24 cellular contexts compared by ENCODE assay signal in the genomic region with DNA sequence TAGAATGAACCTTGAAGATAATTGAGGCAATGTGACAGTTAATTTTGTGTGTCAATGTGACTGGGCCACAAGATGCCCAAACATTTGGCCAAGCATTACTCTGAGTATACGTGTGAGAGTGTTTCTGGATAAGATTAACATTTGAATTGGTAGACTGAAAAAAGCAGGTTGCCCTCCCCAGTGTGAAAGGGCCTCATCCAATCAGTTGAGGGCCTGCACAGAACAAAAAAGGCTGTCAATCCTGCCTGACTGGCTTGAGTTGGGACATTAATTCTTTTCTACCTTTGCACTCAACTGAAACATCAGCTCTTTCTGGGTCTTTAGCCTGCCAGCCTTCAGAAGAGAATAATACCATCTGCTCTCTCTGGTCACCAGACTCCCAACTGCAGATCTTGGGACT. TPM values are rescaled to one million over a fixed set of nuclear protein-coding genes. Genes with fewer than 3 reads are reported as not detected.
"Had no signal": no experiment of that assay in that cellular context is flagged by ENCODE, and none has a peak within 500 bp of the region (broad histone marks: within the 10 kb centered on the region; RNA-seq: fewer than 3 reads in every experiment).

No MANE protein-coding gene starts in this region.

- H3K27me3 Mint-ChIP-seq: memory B cell; stimulated activated naive B cell treated with anti-CD40 and anti-IgM and Interleukin-4, amounts not matched to agents 10 μg/mL and 1 μg/mL and 100 μg/mL, for 72 hours; stimulated activated naive CD8-positive, alpha-beta T cell treated with anti-CD3 and anti-CD28 coated beads, Interleukin-15, amount 100 ng/mL, for 72 hours had no signal

- H3K27ac Mint-ChIP-seq: memory B cell; mesothelial cell of epicardium; natural killer cell; stimulated activated naive B cell treated with anti-CD40 and anti-IgM and Interleukin-4, amounts not matched to agents 10 μg/mL and 1 μg/mL and 100 μg/mL, for 72 hours; stimulated activated naive CD8-positive, alpha-beta T cell treated with anti-CD3 and anti-CD28 coated beads, Interleukin-15, amount 100 ng/mL, for 72 hours had no signal

- H3K9me3 ChIP-seq: ovary, testis had no signal

- H3K27me3 ChIP-seq: esophagus muscularis mucosa, gastroesophageal sphincter, ovary, right atrium auricular region, sigmoid colon, testis, tibial nerve had no signal

- H3K4me1 ChIP-seq: esophagus muscularis mucosa, gastroesophageal sphincter, lower lobe of right lung, right atrium auricular region, sigmoid colon, testis, tibial nerve had no signal

- H3K4me3 ChIP-seq: esophagus muscularis mucosa, gastroesophageal sphincter, left ventricle myocardium inferior, lower lobe of right lung, ovary, right atrium auricular region, sigmoid colon, skin epidermis, testis, tibial nerve had no signal

- H3K36me3 Mint-ChIP-seq: memory B cell; mesothelial cell of epicardium; natural killer cell; stimulated activated naive B cell treated with anti-CD40 and anti-IgM and Interleukin-4, amounts not matched to agents 10 μg/mL and 1 μg/mL and 100 μg/mL, for 72 hours had no signal

- DNase-seq: cortex of kidney; effector memory CD4-positive, alpha-beta T cell; foreskin fibroblast; kidney; left cardiac atrium; left ventricle myocardium inferior; lower lobe of right lung; natural killer cell; nucleus accumbens; ovary; sigmoid colon; stimulated activated CD4-positive, alpha-beta T cell treated with anti-CD3 and anti-CD28 coated beads, Interleukin-2, amount 100 ng/mL, for 24 hours; stimulated activated CD4-positive, alpha-beta T cell treated with anti-CD3 and anti-CD28 coated beads, Interleukin-4, amount 100 ng/mL, for 4 hours; stimulated activated naive B cell treated with anti-CD40 and anti-IgM and Interleukin-4, amounts not matched to agents 10 μg/mL and 1 μg/mL and 100 μg/mL, for 72 hours; stimulated activated naive CD8-positive, alpha-beta T cell treated with anti-CD3 and anti-CD28 coated beads, Interleukin-15, amount 100 ng/mL, for 72 hours; testis had no signal

- H3K4me3 Mint-ChIP-seq: memory B cell; mesothelial cell of epicardium; natural killer cell; neural crest cell; stimulated activated naive B cell treated with anti-CD40 and anti-IgM and Interleukin-4, amounts not matched to agents 10 μg/mL and 1 μg/mL and 100 μg/mL, for 72 hours; stimulated activated naive CD8-positive, alpha-beta T cell treated with anti-CD3 and anti-CD28 coated beads, Interleukin-15, amount 100 ng/mL, for 72 hours had no signal

- H3K36me3 ChIP-seq: esophagus muscularis mucosa, gastroesophageal sphincter, left ventricle myocardium inferior, lower lobe of right lung, ovary, right atrium auricular region, sigmoid colon, tibial nerve had no signal

- H3K4me1 Mint-ChIP-seq: memory B cell; mesothelial cell of epicardium; natural killer cell; neural crest cell; stimulated activated naive B cell treated with anti-CD40 and anti-IgM and Interleukin-4, amounts not matched to agents 10 μg/mL and 1 μg/mL and 100 μg/mL, for 72 hours; stimulated activated naive CD8-positive, alpha-beta T cell treated with anti-CD3 and anti-CD28 coated beads, Interleukin-15, amount 100 ng/mL, for 72 hours had no signal

- H3K27ac ChIP-seq: esophagus muscularis mucosa, gastroesophageal sphincter, left ventricle myocardium inferior, lower lobe of right lung, ovary, right atrium auricular region, sigmoid colon, skin epidermis, testis, tibial nerve had no signal

- ATAC-seq: gastroesophageal sphincter; left cardiac atrium; lower lobe of right lung; natural killer cell; stimulated activated naive B cell treated with anti-CD40 and anti-IgM and Interleukin-4, amounts not matched to agents 10 μg/mL and 1 μg/mL and 100 μg/mL, for 72 hours; stimulated activated naive CD8-positive, alpha-beta T cell treated with anti-CD3 and anti-CD28 coated beads, Interleukin-15, amount 100 ng/mL, for 72 hours had no signal

RNA-seq across cellular contexts. Expression of gene PDE1C, which starts 56.6 kb away (rescaled TPM):
- total RNA-seq: natural killer cell had no signal
